In the genomic region with DNA sequence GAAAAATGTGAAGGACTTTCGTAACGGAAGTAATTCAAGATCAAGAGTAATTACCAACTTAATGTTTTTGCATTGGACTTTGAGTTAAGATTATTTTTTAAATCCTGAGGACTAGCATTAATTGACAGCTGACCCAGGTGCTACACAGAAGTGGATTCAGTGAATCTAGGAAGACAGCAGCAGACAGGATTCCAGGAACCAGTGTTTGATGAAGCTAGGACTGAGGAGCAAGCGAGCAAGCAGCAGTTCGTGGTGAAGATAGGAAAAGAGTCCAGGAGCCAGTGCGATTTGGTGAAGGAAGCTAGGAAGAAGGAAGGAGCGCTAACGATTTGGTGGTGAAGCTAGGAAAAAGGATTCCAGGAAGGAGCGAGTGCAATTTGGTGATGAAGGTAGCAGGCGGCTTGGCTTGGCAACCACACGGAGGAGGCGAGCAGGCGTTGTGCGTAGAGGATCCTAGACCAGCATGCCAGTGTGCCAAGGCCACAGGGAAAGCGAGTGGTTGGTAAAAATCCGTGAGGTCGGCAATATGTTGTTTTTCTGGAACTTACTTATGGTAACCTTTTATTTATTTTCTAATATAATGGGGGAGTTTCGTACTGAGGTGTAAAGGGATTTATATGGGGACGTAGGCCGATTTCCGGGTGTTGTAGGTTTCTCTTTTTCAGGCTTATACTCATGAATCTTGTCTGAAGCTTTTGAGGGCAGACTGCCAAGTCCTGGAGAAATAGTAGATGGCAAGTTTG, we compare ENCODE assay signal across 8 cellular contexts. TPM values are rescaled to one million over a fixed set of nuclear protein-coding genes. Genes with fewer than 3 reads are reported as not detected.
DNase-seq lines count a peak whose midpoint lies in the region; ATAC-seq, FAIRE-seq and TF ChIP-seq lines count a peak whose summit lies in the region.

No MANE protein-coding gene starts in this region.

- DNase-seq in DMS79 treated with DMSO at 0.1 percent for 48 hours (lab: John Stamatoyannopoulos, UW) (peak; percentile 50), DMS79 (lab: John Stamatoyannopoulos, UW) (no peak), NCI-H526 (lab: John Stamatoyannopoulos, UW) (peak; percentile 37 to 65), astrocyte of the cerebellum (ENCODE audit: low read depth) (no peak), kidney (peak; percentile 73), superior temporal gyrus (ENCODE audit: extremely low spot score) (peak; percentile 71)

- ATAC-seq in GM19035 (IDR thresholded peaks at IDR 0.05; ENCODE audit: unreplicated experiment) (no peak), HG03378 (IDR thresholded peaks at IDR 0.05; ENCODE audit: unreplicated experiment) (no peak)

- H3K36me3 ChIP-seq in kidney (ENCODE audit: control insufficient read depth in 1 of 2, insufficient read depth in 2 of 2, low read length in 2 of 2), result peaks cover 29 to 55% of the 10 kb centered on the region in 2 donors

- in situ Hi-C loops in astrocyte of the cerebellum (cut with HindIII; ENCODE audit: low sequenced_read_pairs), result no loop called here

- H3K4me1 ChIP-seq in kidney (ENCODE audit: control insufficient read depth in 1 of 2, insufficient read depth in 1 of 2, low read depth in 1 of 2, low read length in 2 of 2), result peaks cover 11 to 15% of the 10 kb centered on the region in 2 donors

- FAIRE-seq in kidney (lab: Jason Lieb, UNC), result no peak

- intact Hi-C loops in kidney (cut with DNase I), result loop anchor here (5.0 kb wide), 1 partner anchor 73 kb away; no protein-coding TSS in a partner anchor

- H3K9ac ChIP-seq in kidney (ENCODE audit: low read length in 2 of 2), result peak overlapping the region; percentile 100

- H3K4me3 ChIP-seq in astrocyte of the cerebellum (ENCODE audit: low read depth, low read length) (peak overlapping the region; percentile 87), kidney (ENCODE audit: low read length in 2 of 2) (peak overlapping the region; percentile 93 to 97)

- no peak for TF ChIP-seq CTCF in astrocyte of the cerebellum (IDR thresholded peaks at IDR 0.05; ENCODE audit: low read depth, low read length, missing control alignments)
- TF ChIP-seq CTCF in kidney (IDR thresholded peaks at IDR 0.05; ENCODE audit: borderline replicate concordance, extremely low read depth, insufficient read depth), result no peak

- H3K9me3 ChIP-seq in kidney (ENCODE audit: control insufficient read depth in 1 of 2, low read length in 2 of 2), result no peaks in the 10 kb centered on the region

- peak overlapping the region; percentile 99 for H3K27ac ChIP-seq in kidney (ENCODE audit: low read depth in 2 of 2, low read length in 2 of 2)

RNA-seq across cellular contexts. Expression of gene MALAT1, which starts 1.6 kb away (rescaled TPM):
- 15,262 TPM for total RNA-seq in kidney
- polyA plus RNA-seq in kidney (ENCODE audit: insufficient read depth, low read depth, low replicate concordance), result 219 TPM

RNA-seq across cellular contexts. Expression of gene SCYL1, which starts 24.4 kb away (rescaled TPM):
- total RNA-seq in kidney, result 72.2 TPM
- polyA plus RNA-seq in kidney (ENCODE audit: insufficient read depth, low read depth, low replicate concordance), result 78.9 TPM

RNA-seq across cellular contexts. Expression of gene LTBP3, which starts 57.7 kb away (rescaled TPM):
- 165 TPM for total RNA-seq in kidney
- polyA plus RNA-seq in kidney (ENCODE audit: insufficient read depth, low read depth, low replicate concordance), result 61.6 TPM

Comparison
In these comparisons a context has a peak if more than half of its experiments do, and no peak if none do; other contexts are left out.
1. DNase-seq: peak in DMS79 treated with DMSO at 0.1 percent for 48 hours (single experiment), NCI-H526 (2 of 2), kidney (single experiment) and superior temporal gyrus (single experiment); none in DMS79 (single experiment) and astrocyte of the cerebellum (single experiment).